Comparison of ENCODE assay signal across 8 cellular contexts in genomic region chr3:25390605-25391004, GRCh38. TPM values are rescaled to one million over a fixed set of nuclear protein-coding genes. Genes with fewer than 3 reads are reported as not detected.
"Had no signal": no experiment of that assay in that cellular context is flagged by ENCODE, and none has a peak within 500 bp of the region (broad histone marks: within the 10 kb centered on the region; RNA-seq: fewer than 3 reads in every experiment).

No MANE protein-coding gene starts in this region.

- ATAC-seq: GM23338, HCT116 had no signal

- H3K27ac ChIP-seq: GM23248 had no signal

- DNase-seq: GM23248, GOT3, H7, H9, HCEC 1CT, HFFc6 had no signal

RNA-seq across cellular contexts. Expression of gene RARB, which starts 37.5 kb away (rescaled TPM):
- total RNA-seq: GM23248 had no signal
